In the genomic region with DNA sequence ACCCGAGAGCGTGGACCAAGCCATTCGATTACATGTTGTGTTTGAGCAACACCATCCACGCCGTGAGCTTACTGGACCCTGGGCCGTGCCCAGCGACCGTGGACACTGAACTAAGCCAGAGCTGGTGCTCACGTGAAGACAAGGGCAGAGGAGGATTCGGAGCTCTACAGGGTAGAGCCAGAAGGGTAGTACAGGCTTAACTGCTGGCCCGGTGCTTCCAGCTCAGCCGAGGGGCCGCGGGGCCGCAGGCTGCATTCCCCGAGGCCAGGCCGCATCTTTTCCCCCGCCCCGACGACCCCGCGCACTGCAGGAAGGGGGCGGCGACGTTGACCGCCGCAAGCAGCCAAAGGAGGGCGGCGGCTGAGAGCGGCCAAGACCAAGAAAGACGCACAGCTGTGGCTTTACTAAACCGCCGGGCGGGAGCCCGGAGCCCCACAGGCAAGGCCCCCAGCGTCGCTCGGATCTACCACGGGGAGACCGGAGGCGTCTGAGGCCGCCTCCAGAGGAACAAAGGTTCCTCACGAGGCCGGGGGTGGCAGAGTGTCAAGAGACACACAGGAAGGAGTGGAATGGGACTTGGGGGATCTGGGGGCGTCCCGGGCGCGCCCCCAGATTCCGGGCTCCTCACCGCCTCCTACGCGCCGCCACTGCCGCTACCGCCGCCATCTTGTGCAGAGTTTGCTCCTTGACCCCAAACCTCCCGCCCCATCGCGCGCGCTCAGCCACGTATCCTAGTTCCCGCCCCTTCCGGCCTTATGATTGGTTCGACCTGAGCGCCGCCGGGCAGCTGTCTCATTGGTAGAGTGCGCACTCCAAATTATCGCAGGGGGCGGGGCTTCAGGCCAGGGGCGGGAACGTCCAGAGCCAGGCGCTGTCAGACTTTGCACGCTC, we compare ENCODE assay signal across 8 cellular contexts. TPM values are rescaled to one million over a fixed set of nuclear protein-coding genes. Genes with fewer than 3 reads are reported as not detected.
DNase-seq lines count a peak whose midpoint lies in the region; ATAC-seq and TF ChIP-seq lines count a peak whose summit lies in the region.

TSS of gene GANAB (minus strand) at position 680 of the 891 bp plus-strand sequence. CDS start at position 666, 14 bp downstream.

- no peaks in the 10 kb centered on the region for H3K36me3 Mint-ChIP-seq in T-helper 17 cell (ENCODE audit: low read depth)

- peak within 1 kb of the TSS; percentile 96 for H3K27ac Mint-ChIP-seq in T-helper 17 cell

- ATAC-seq in HG02885 (IDR thresholded peaks at IDR 0.05; ENCODE audit: poor library complexity, unreplicated experiment) (peak; percentile 96), T-helper 17 cell (peak; percentile 99)

- H3K4me1 ChIP-seq in left ventricle myocardium inferior (peaks cover 50% of the 10 kb centered on the region), prostate gland (replicated peaks) (no peaks in the 10 kb centered on the region), urinary bladder (ENCODE audit: insufficient read depth) (peaks cover 3% of the 10 kb centered on the region)

- H3K9me3 ChIP-seq in T-helper 17 cell (ENCODE audit: control insufficient read depth, low read length, poor library complexity, severe bottlenecking) (no peaks in the 10 kb centered on the region), left ventricle myocardium inferior (replicated peaks) (no peaks in the 10 kb centered on the region), prostate gland (no peaks in the 10 kb centered on the region)

- H3K27me3 ChIP-seq in left ventricle myocardium inferior (ENCODE audit: low read depth) (no peaks in the 10 kb centered on the region), prostate gland (replicated peaks; ENCODE audit: insufficient read depth) (no peaks in the 10 kb centered on the region)

- DNase-seq in GM13976 (ENCODE audit: low spot score) = peak; percentile 100
- DNase-seq in NCI-H1694 treated with DMSO at 0.1 percent for 48 hours (lab: John Stamatoyannopoulos, UW) = peak; percentile 90
- DNase-seq in T-helper 17 cell = peak; percentile 94 to 98 (median 97)
- DNase-seq in amygdala (lab: John Stamatoyannopoulos, UW) = peak; percentile 62 to 99 (median 97)
- DNase-seq in left ventricle myocardium inferior = peak; percentile 99
- DNase-seq in prostate gland (ENCODE audit: low spot score) = peak; percentile 100

- peaks cover 13% of the 10 kb centered on the region for H3K4me1 Mint-ChIP-seq in T-helper 17 cell

- 0% methylated on average over 71 of the region's 75 CpGs for WGBS in prostate gland
- WGBS in urinary bladder = under 1% methylated on average over 75 of the region's 75 CpGs

- peak within 1 kb of the TSS; percentile 98 for H3K4me3 Mint-ChIP-seq in T-helper 17 cell

- peak; percentile 75 for TF ChIP-seq POLR2A in prostate gland (IDR thresholded peaks at IDR 0.05)

- H3K36me3 ChIP-seq in left ventricle myocardium inferior (peaks cover 51% of the 10 kb centered on the region), prostate gland (peaks cover 0 to 2% of the 10 kb centered on the region in 2 donors), urinary bladder (ENCODE audit: insufficient read depth) (no peaks in the 10 kb centered on the region)

- H3K27ac ChIP-seq in left ventricle myocardium inferior (replicated peaks) (peak within 1 kb of the TSS; percentile 97), prostate gland (peak within 1 kb of the TSS; percentile 86 to 89), urinary bladder (ENCODE audit: low read depth) (peak within 1 kb of the TSS; percentile 93)

- in situ Hi-C loops in GM13976 (cut with MboI; ENCODE audit: low sequenced_read_pairs, unreplicated experiment) = no loop called here

- no peaks in the 10 kb centered on the region for H3K27me3 Mint-ChIP-seq in T-helper 17 cell

- TF ChIP-seq CTCF in GM13976 (IDR thresholded peaks at IDR 0.05; ENCODE audit: borderline replicate concordance, control extremely low read depth, extremely low read depth, insufficient read depth, missing control alignments) (no peak), left ventricle myocardium inferior (IDR thresholded peaks at IDR 0.05; ENCODE audit: borderline replicate concordance) (no peak), prostate gland (IDR thresholded peaks at IDR 0.05) (no peak)

- peak within 1 kb of the TSS; percentile 97 for H3K4me3 ChIP-seq in left ventricle myocardium inferior
- peak within 1 kb of the TSS; percentile 73 to 98 for H3K4me3 ChIP-seq in prostate gland
- peak within 1 kb of the TSS; percentile 93 for H3K4me3 ChIP-seq in urinary bladder (ENCODE audit: low read depth, low read length)

- intact Hi-C loops in left ventricle myocardium inferior (cut with micrococcal nuclease) (no loop called here), prostate gland (cut with DNase I) (no loop called here)

RNA-seq across cellular contexts. Expression of gene GANAB, which starts in this region (rescaled TPM):
- total RNA-seq in T-helper 17 cell (100 to 1,000 TPM; 168 to 179 TPM), left ventricle myocardium inferior (90.2 TPM), prostate gland (100 to 1,000 TPM; 163 to 199 TPM), urinary bladder (93.9 TPM)
- 152 TPM for polyA plus RNA-seq in urinary bladder

Comparison
In these comparisons a context has a peak if more than half of its experiments do, and no peak if none do; other contexts are left out.
1. Peak in every context shown above with its lines: DNase-seq, ATAC-seq, H3K4me3 ChIP-seq and H3K27ac ChIP-seq.